ENCODE assay signal across 8 cellular contexts in the genomic region with DNA sequence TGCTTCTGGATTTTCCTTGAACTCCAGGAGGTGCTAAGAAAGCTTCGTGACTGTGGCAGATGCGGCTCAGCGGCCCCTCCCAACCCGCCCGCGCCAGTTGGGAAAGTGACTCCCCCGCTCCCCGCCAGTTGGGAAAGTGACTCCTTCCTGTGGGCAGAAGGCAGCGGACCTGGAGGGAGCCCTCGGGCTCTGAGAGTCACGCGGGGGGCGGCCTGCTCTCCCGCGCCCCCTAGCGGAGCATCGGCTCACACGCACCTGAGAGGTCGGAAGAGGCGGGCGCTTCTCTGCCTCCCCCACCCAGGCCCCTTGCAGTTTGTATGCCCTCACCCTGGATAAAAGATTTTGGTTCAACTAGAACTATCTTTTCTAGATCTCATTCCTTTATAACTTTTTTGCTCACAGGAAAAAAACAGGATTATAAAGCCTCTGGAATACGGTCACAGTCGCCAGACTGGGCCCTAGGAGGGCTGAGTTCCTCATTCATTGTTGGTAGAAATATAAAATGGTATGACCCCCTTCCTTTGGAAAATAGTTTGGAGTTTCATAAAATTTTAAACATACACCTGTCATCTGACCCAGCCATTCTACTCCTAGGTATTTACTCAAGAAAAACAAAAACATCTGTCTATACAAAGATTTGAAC.
A peak's percentile ranks its signal among the peaks of the same experiment; 100 is the strongest.
DNase-seq lines count a peak whose midpoint lies in the region; ATAC-seq and TF ChIP-seq lines count a peak whose summit lies in the region.

No MANE protein-coding gene starts in this region.

- H4K20me1 ChIP-seq in MM.1S (ENCODE audit: insufficient read depth, low read length) = no peaks in the 10 kb centered on the region

- no peaks in the 10 kb centered on the region for H3F3A ChIP-seq in MM.1S (ENCODE audit: insufficient read depth, low read length)

- peaks cover 31% of the 10 kb centered on the region for H3K27me3 Mint-ChIP-seq in activated naive CD4-positive, alpha-beta T cell treated with anti-CD3 and anti-CD28 coated beads, Interleukin-2, amount 50 U/mL, for 24 hours

- no peak overlapping the region for H2AFZ ChIP-seq in MM.1S (ENCODE audit: low read length)

- no peak overlapping the region for H3K4me2 ChIP-seq in MM.1S (ENCODE audit: low read depth, low read length)

- DNase-seq in AG10803 (ENCODE audit: low read depth) (peak; percentile 34), MM.1S (no peak), right atrium auricular region (ENCODE audit: low spot score) (peak; percentile 77), SKM-1 (lab: John Stamatoyannopoulos, UW; ENCODE audit: unreplicated experiment) (no peak), retina (no peak)
- DNase-seq in stimulated activated CD4-positive, alpha-beta T cell treated with anti-CD3 and anti-CD28 coated beads, Interleukin-1b, Interleukin-23, amount 100 ng/mL, for 48 hours = peak; percentile 16

- peaks cover 7% of the 10 kb centered on the region for H3K9me3 Mint-ChIP-seq in activated naive CD4-positive, alpha-beta T cell treated with anti-CD3 and anti-CD28 coated beads, Interleukin-2, amount 50 U/mL, for 24 hours

- H3K4me3 ChIP-seq in AG10803 (ENCODE audit: low read length) (no peak overlapping the region), MM.1S (ENCODE audit: low read length) (no peak overlapping the region), right atrium auricular region (peak overlapping the region in 1 of 2 donors; percentile 41)

- H3K4me3 Mint-ChIP-seq in activated naive CD4-positive, alpha-beta T cell treated with anti-CD3 and anti-CD28 coated beads, Interleukin-2, amount 50 U/mL, for 24 hours = peak overlapping the region; percentile 11

- H3K4me1 ChIP-seq in MM.1S (ENCODE audit: low read length) = no peaks in the 10 kb centered on the region
- peaks cover 0 to 31% of the 10 kb centered on the region in 2 donors for H3K4me1 ChIP-seq in right atrium auricular region

- H3K27ac Mint-ChIP-seq in activated naive CD4-positive, alpha-beta T cell treated with anti-CD3 and anti-CD28 coated beads, Interleukin-2, amount 50 U/mL, for 24 hours = peak overlapping the region; percentile 35

- H3K9me2 ChIP-seq in MM.1S (replicated peaks; ENCODE audit: insufficient read depth, low read length) = no peaks in the 10 kb centered on the region

- H3K27me3 ChIP-seq in MM.1S (replicated peaks; ENCODE audit: insufficient read depth, low read length) = no peaks in the 10 kb centered on the region
- H3K27me3 ChIP-seq in right atrium auricular region = no peaks in the 10 kb centered on the region

- H3K9me3 ChIP-seq in MM.1S (replicated peaks; ENCODE audit: insufficient read depth, low read length) (no peaks in the 10 kb centered on the region), right atrium auricular region (peaks cover 0 to 8% of the 10 kb centered on the region in 2 donors)

- no peak overlapping the region for H3K9ac ChIP-seq in MM.1S (ENCODE audit: low read length)

- TF ChIP-seq CTCF in AG10803 (conservative IDR thresholded peaks at IDR 0.05; ENCODE audit: low read length) (peak; percentile 52), MM.1S (IDR thresholded peaks at IDR 0.05; ENCODE audit: low read length) (peak; percentile 41), right atrium auricular region (IDR thresholded peaks at IDR 0.05) (peak; percentile 75 to 90)

- H3K27ac ChIP-seq in MM.1S (ENCODE audit: low read length) = no peak overlapping the region
- peak overlapping the region in 1 of 2 donors; percentile 53 for H3K27ac ChIP-seq in right atrium auricular region

- H3K36me3 ChIP-seq in MM.1S (replicated peaks; ENCODE audit: insufficient read depth, low read length) = no peaks in the 10 kb centered on the region
- H3K36me3 ChIP-seq in right atrium auricular region = no peaks in the 10 kb centered on the region

- H3K36me3 Mint-ChIP-seq in activated naive CD4-positive, alpha-beta T cell treated with anti-CD3 and anti-CD28 coated beads, Interleukin-2, amount 50 U/mL, for 24 hours = peaks cover 4% of the 10 kb centered on the region

- no peak for ATAC-seq in HG02642 (IDR thresholded peaks at IDR 0.05; ENCODE audit: poor library complexity, unreplicated experiment)

- peaks cover 12% of the 10 kb centered on the region for H3K4me1 Mint-ChIP-seq in activated naive CD4-positive, alpha-beta T cell treated with anti-CD3 and anti-CD28 coated beads, Interleukin-2, amount 50 U/mL, for 24 hours

- H3K79me2 ChIP-seq in MM.1S (ENCODE audit: low read length) = no peaks in the 10 kb centered on the region

Comparison
In these comparisons a context has a peak if more than half of its experiments do, and no peak if none do; other contexts are left out.
1. DNase-seq: peak in AG10803 (single experiment), right atrium auricular region (single experiment) and stimulated activated CD4-positive, alpha-beta T cell treated with anti-CD3 and anti-CD28 coated beads, Interleukin-1b, Interleukin-23, amount 100 ng/mL, for 48 hours (single experiment); none in MM.1S (single experiment), SKM-1 (single experiment) and retina (single experiment).
2. Peak in every context shown above with its lines, with median percentiles within 50 percentile points of each other: CTCF ChIP-seq.